Comparison of ENCODE assay signal across 8 cellular contexts in the genomic region with DNA sequence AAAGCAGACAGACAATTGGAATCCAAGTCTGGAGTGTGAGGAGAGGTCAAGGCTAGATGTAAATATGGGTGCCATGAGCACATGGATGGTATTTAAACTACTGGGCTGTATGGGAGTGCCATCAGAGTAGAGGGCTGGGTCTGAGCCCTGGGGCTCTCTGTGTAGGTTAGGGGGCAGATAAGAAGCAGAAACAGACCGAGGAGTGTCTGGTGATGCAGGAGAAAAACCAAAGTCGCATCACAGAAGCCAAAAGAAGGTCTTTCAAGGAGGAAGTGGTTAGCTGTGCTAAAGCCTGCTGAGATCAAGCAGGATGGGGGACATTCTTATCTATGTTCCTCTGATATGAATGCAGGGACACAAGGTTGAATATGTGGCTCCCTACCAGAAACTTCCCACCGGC. TPM values are rescaled to one million over a fixed set of nuclear protein-coding genes. Genes with fewer than 3 reads are reported as not detected.
DNase-seq lines count a peak whose midpoint lies in the region; ATAC-seq and TF ChIP-seq lines count a peak whose summit lies in the region.

No MANE protein-coding gene starts in this region.

- peak; percentile 65 for DNase-seq in activated CD8-positive, alpha-beta T cell treated with anti-CD3 and anti-CD28 coated beads for 36 hours
- DNase-seq in natural killer cell: no peak
- no peak for DNase-seq in glomerular visceral epithelial cell (ENCODE audit: extremely low spot score)
- no peak for DNase-seq in mesenteric fat pad (ENCODE audit: low spot score)
- no peak for DNase-seq in RWPE1 (ENCODE audit: low spot score)

- H3K27me3 Mint-ChIP-seq in activated CD8-positive, alpha-beta T cell treated with anti-CD3 and anti-CD28 coated beads for 36 hours: no peaks in the 10 kb centered on the region
- no peaks in the 10 kb centered on the region for H3K27me3 Mint-ChIP-seq in natural killer cell (ENCODE audit: low read depth in 2 of 2)

- H3K9me3 ChIP-seq in DOHH2 (ENCODE audit: control insufficient read depth, insufficient read depth, low read length): no peaks in the 10 kb centered on the region

- CTCF ChIA-PET in activated CD8-positive, alpha-beta T cell treated with anti-CD3 and anti-CD28 coated beads for 36 hours (lab: Charles Lee): interaction anchor here (1.1 to 4.3 kb wide), 3 partner anchors 14 to 88 kb away, joined by 3 to 17 read pairs (median 3); a partner anchor contains a TSS
- CTCF ChIA-PET in RWPE1 (lab: Yijun Ruan, JAX): interaction anchor here (0.6 to 0.9 kb wide), 5 partner anchors 18 to 761 kb away, joined by 3 to 6 read pairs (median 4); no protein-coding TSS in a partner anchor

- no peak overlapping the region for H3K9ac ChIP-seq in KMS-11

- H3K36me3 ChIP-seq in DOHH2 (ENCODE audit: control insufficient read depth, low read length) (peaks cover 30% of the 10 kb centered on the region), KMS-11 (ENCODE audit: insufficient read depth) (no peaks in the 10 kb centered on the region)

- POLR2A ChIA-PET in activated CD8-positive, alpha-beta T cell treated with anti-CD3 and anti-CD28 coated beads for 36 hours (lab: Charles Lee): interaction anchor here (0.6 to 2.2 kb wide), 5 partner anchors 9 to 423 kb away, joined by 3 to 8 read pairs (median 3); a partner anchor contains a TSS
- POLR2A ChIA-PET in RWPE1 (lab: Yijun Ruan, JAX; ENCODE audit: low non-redundant PET): no interaction called here

- peaks cover 28% of the 10 kb centered on the region for H3K4me1 Mint-ChIP-seq in activated CD8-positive, alpha-beta T cell treated with anti-CD3 and anti-CD28 coated beads for 36 hours (ENCODE audit: low read depth)
- peaks cover 19 to 29% of the 10 kb centered on the region in 2 donors for H3K4me1 Mint-ChIP-seq in natural killer cell

- no peak for TF ChIP-seq CTCF in DOHH2 (IDR thresholded peaks at IDR 0.05; ENCODE audit: low read depth, low read length, poor library complexity, severe bottlenecking)
- no peak for TF ChIP-seq CTCF in KMS-11 (conservative IDR thresholded peaks at IDR 0.05; ENCODE audit: low read depth, low read length)
- TF ChIP-seq CTCF in activated CD8-positive, alpha-beta T cell treated with anti-CD3 and anti-CD28 coated beads for 36 hours (IDR thresholded peaks at IDR 0.05): no peak
- no peak for TF ChIP-seq CTCF in natural killer cell (IDR thresholded peaks at IDR 0.05)
- TF ChIP-seq CTCF in RWPE1 (conservative IDR thresholded peaks at IDR 0.05; ENCODE audit: low read depth): no peak

- H3K4me3 Mint-ChIP-seq in activated CD8-positive, alpha-beta T cell treated with anti-CD3 and anti-CD28 coated beads for 36 hours: peak overlapping the region; percentile 90
- H3K4me3 Mint-ChIP-seq in natural killer cell: peak overlapping the region; percentile 86

- H3K36me3 Mint-ChIP-seq in activated CD8-positive, alpha-beta T cell treated with anti-CD3 and anti-CD28 coated beads for 36 hours (ENCODE audit: low read depth): peaks cover 30% of the 10 kb centered on the region
- no peaks in the 10 kb centered on the region for H3K36me3 Mint-ChIP-seq in natural killer cell

- peak overlapping the region; percentile 93 for H3K4me3 ChIP-seq in DOHH2 (ENCODE audit: low read length)
- H3K4me3 ChIP-seq in KMS-11 (IDR thresholded peaks at IDR 0.05; ENCODE audit: insufficient read depth, low read depth, low read length): no peak overlapping the region

- H3K27ac ChIP-seq in DOHH2 (ENCODE audit: low read depth, low read length) (no peak overlapping the region), KMS-11 (no peak overlapping the region), RWPE1 (no peak overlapping the region)

- peak overlapping the region; percentile 78 for H3K27ac Mint-ChIP-seq in activated CD8-positive, alpha-beta T cell treated with anti-CD3 and anti-CD28 coated beads for 36 hours
- peak overlapping the region; percentile 88 to 94 for H3K27ac Mint-ChIP-seq in natural killer cell

- H3K9me3 Mint-ChIP-seq in activated CD8-positive, alpha-beta T cell treated with anti-CD3 and anti-CD28 coated beads for 36 hours: no peaks in the 10 kb centered on the region
- H3K9me3 Mint-ChIP-seq in natural killer cell: no peaks in the 10 kb centered on the region

- H3F3A ChIP-seq in DOHH2 (ENCODE audit: control insufficient read depth, insufficient read depth): no peaks in the 10 kb centered on the region

- peaks cover 17% of the 10 kb centered on the region for H3K27me3 ChIP-seq in DOHH2 (ENCODE audit: control insufficient read depth, low read length)
- H3K27me3 ChIP-seq in KMS-11 (ENCODE audit: insufficient read depth, low read depth): no peaks in the 10 kb centered on the region

- peaks cover 30% of the 10 kb centered on the region for H3K4me1 ChIP-seq in DOHH2 (ENCODE audit: control insufficient read depth, low read length)
- H3K4me1 ChIP-seq in KMS-11 (ENCODE audit: low read depth, poor library complexity, severe bottlenecking): peaks cover 20% of the 10 kb centered on the region

- peaks cover 20% of the 10 kb centered on the region for H3K79me2 ChIP-seq in DOHH2 (ENCODE audit: control insufficient read depth, low read length)
- no peaks in the 10 kb centered on the region for H3K79me2 ChIP-seq in KMS-11 (ENCODE audit: insufficient read depth, low read depth)

- H2AFZ ChIP-seq in KMS-11 (ENCODE audit: low read depth): no peak overlapping the region

- peak overlapping the region; percentile 82 for H3K4me2 ChIP-seq in DOHH2 (ENCODE audit: low read length)
- H3K4me2 ChIP-seq in KMS-11: peak overlapping the region; percentile 80; the same call in 1 of the 2 replicates

- H4K20me1 ChIP-seq in DOHH2 (ENCODE audit: control insufficient read depth, insufficient read depth, low read depth, low read length) (peaks cover 5% of the 10 kb centered on the region; the same call in 1 of the 2 replicates), KMS-11 (ENCODE audit: insufficient read depth) (no peaks in the 10 kb centered on the region)

- intact Hi-C loops in activated CD8-positive, alpha-beta T cell treated with anti-CD3 and anti-CD28 coated beads for 36 hours (cut with micrococcal nuclease): loop anchor here (5.0 kb wide), 1 partner anchor 91 kb away; no protein-coding TSS in a partner anchor
- intact Hi-C loops in natural killer cell (cut with micrococcal nuclease): loop anchor here (5.0 kb wide), 2 partner anchors 69 to 231 kb away; a partner anchor contains a TSS

- no peaks in the 10 kb centered on the region for H3K9me2 ChIP-seq in DOHH2 (replicated peaks; ENCODE audit: control insufficient read depth, low read length)

- peak; percentile 41 for ATAC-seq in activated CD8-positive, alpha-beta T cell treated with anti-CD3 and anti-CD28 coated beads for 36 hours
- peak; percentile 43 to 69 (median 68) for ATAC-seq in natural killer cell
- ATAC-seq in HG03196 (IDR thresholded peaks at IDR 0.05; ENCODE audit: unreplicated experiment): no peak

RNA-seq across cellular contexts. Expression of a gene that starts 1.9 kb away (rescaled TPM):
- total RNA-seq in activated CD8-positive, alpha-beta T cell treated with anti-CD3 and anti-CD28 coated beads for 36 hours: 10 to 100 TPM; 38.8 to 45.4 TPM
- total RNA-seq in natural killer cell: 100 to 1,000 TPM; 180 to 224 (median 186) TPM
- total RNA-seq in mesenteric fat pad: 13.7 TPM

RNA-seq across cellular contexts. Expression of a gene that starts 2.9 kb away (rescaled TPM):
- total RNA-seq in activated CD8-positive, alpha-beta T cell treated with anti-CD3 and anti-CD28 coated beads for 36 hours: 1 to 10 TPM; 2.2 to 2.5 TPM
- 1 to 10 TPM in 2 of 3 donors, under 1 TPM in 1; 0.49 to 1.8 (median 1.7) TPM for total RNA-seq in natural killer cell
- 72.8 TPM for total RNA-seq in mesenteric fat pad

RNA-seq across cellular contexts. Expression of a gene that starts 7.3 kb away (rescaled TPM):
- 1 to 10 TPM; 7.2 to 7.4 TPM for total RNA-seq in activated CD8-positive, alpha-beta T cell treated with anti-CD3 and anti-CD28 coated beads for 36 hours
- total RNA-seq in natural killer cell (100 to 1,000 TPM; 229 to 302 (median 244) TPM), mesenteric fat pad (8.2 TPM)

Comparison
In these comparisons a context has a peak if more than half of its experiments do, and no peak if none do; other contexts are left out.
1. RNA of a gene that starts 2.9 kb away (total RNA-seq): 72.8 TPM in mesenteric fat pad (single experiment); 2.2 to 2.5 TPM in activated CD8-positive, alpha-beta T cell treated with anti-CD3 and anti-CD28 coated beads for 36 hours and 0.49 to 1.8 TPM in natural killer cell; every median in the first group is over 10 times any median in the second.
2. RNA of a gene that starts 7.3 kb away (total RNA-seq): 229 to 302 TPM in natural killer cell; 8.2 TPM in mesenteric fat pad (single experiment) and 7.2 to 7.4 TPM in activated CD8-positive, alpha-beta T cell treated with anti-CD3 and anti-CD28 coated beads for 36 hours; every median in the first group is over 10 times any median in the second.